In genomic region chr11:117814766-117815261, GRCh38 we compare ENCODE assay signal across 8 cellular contexts. TPM values are rescaled to one million over a fixed set of nuclear protein-coding genes. Genes with fewer than 3 reads are reported as not detected.
DNase-seq lines count a peak whose midpoint lies in the region; ATAC-seq, FAIRE-seq and TF ChIP-seq lines count a peak whose summit lies in the region.

No MANE protein-coding gene starts in this region.

- in situ Hi-C loops in GM12878 (cut with MboI): no loop called here

- H3K79me2 ChIP-seq in KMS-11 (ENCODE audit: insufficient read depth, low read depth) (no peaks in the 10 kb centered on the region), GM12878 (ENCODE audit: control insufficient read depth, insufficient read depth, low read length) (peaks cover 2% of the 10 kb centered on the region; the same call in 1 of the 2 replicates)

- H3K27me3 Mint-ChIP-seq in Calu3 (ENCODE audit: unreplicated experiment): peaks cover 7% of the 10 kb centered on the region
- H3K27me3 Mint-ChIP-seq in natural killer cell treated with Interleukin-12 subunit alpha and Interleukin-12 subunit beta and Interleukin-15 and Interleukin-18, amount 100 ng/mL, for 72 hours: peaks cover 5 to 29% of the 10 kb centered on the region in 2 donors

- 0% methylated on average over 14 of the region's 14 CpGs for WGBS in GM12878 (ENCODE audit: insufficient coverage, insufficient replicate concordance, low lambda C conversion rate, missing lambda C conversion rate)
- WGBS in thyroid gland, 2 donors: 8 to 15% methylated on average over 11 to 14 of the region's 14 CpGs

- TF ChIP-seq EP300 in GM12878 (IDR thresholded peaks at IDR 0.05; ENCODE audit: borderline replicate concordance in 1 of 2, control insufficient read depth in 1 of 2, low read depth in 2 of 2, low read length in 2 of 2): peak; percentile 90 to 95; a peak in 3 of 4 replicates

- no peak for TF ChIP-seq RAD21 in GM12878 (IDR thresholded peaks at IDR 0.05; ENCODE audit: insufficient read depth, low read depth, low read length)

- CTCF ChIA-PET in Calu3 (lab: Charles Lee) (interaction anchor here (1.1 to 2.1 kb wide), 4 partner anchors 7 to 389 kb away, joined by 4 to 8 read pairs (median 5); no protein-coding TSS in a partner anchor), GM12878 (lab: Yijun Ruan, JAX) (interaction anchor here (0.8 to 16.0 kb wide), 19 partner anchors 7 to 389 kb away, joined by 3 to 503 read pairs (median 6); partner anchors contain the start of gene FXYD2)

- H3K36me3 Mint-ChIP-seq in Calu3 (ENCODE audit: insufficient read depth, unreplicated experiment): peaks cover 19% of the 10 kb centered on the region
- no peaks in the 10 kb centered on the region for H3K36me3 Mint-ChIP-seq in natural killer cell treated with Interleukin-12 subunit alpha and Interleukin-12 subunit beta and Interleukin-15 and Interleukin-18, amount 100 ng/mL, for 72 hours

- no peak for TF ChIP-seq CTCF in Calu3 (IDR thresholded peaks at IDR 0.05; ENCODE audit: unreplicated experiment)
- no peak for TF ChIP-seq CTCF in KMS-11 (conservative IDR thresholded peaks at IDR 0.05; ENCODE audit: low read depth, low read length)
- no peak for TF ChIP-seq CTCF in GM12878 (IDR thresholded peaks at IDR 0.05 in 2 of 3, conservative IDR thresholded peaks at IDR 0.05 in 1 of 3; ENCODE audit: control insufficient read depth in 2 of 3, extremely low read depth in 1 of 3, insufficient read depth in 1 of 3, low read depth in 3 of 3, low read length in 3 of 3)
- no peak for TF ChIP-seq CTCF in thyroid gland (IDR thresholded peaks at IDR 0.05)

- RAD21 ChIA-PET in GM12878 (lab: Charles Lee; ENCODE audit: unreplicated experiment): interaction anchor here (0.8 to 22.6 kb wide), 27 partner anchors 8 to 634 kb away, joined by 3 to 393 read pairs (median 6); partner anchors contain the start of genes FXYD2, IL10RA and TMPRSS13

- SMC1A ChIA-PET in GM12878 (lab: Charles Lee; ENCODE audit: uncharacterized antibody, unreplicated experiment): interaction anchor here (0.5 to 11.7 kb wide), 26 partner anchors 10 to 389 kb away, joined by 3 to 318 read pairs (median 4); no protein-coding TSS in a partner anchor

- no peaks in the 10 kb centered on the region for H3K9me3 Mint-ChIP-seq in Calu3 (ENCODE audit: low read depth, unreplicated experiment)
- H3K9me3 Mint-ChIP-seq in natural killer cell treated with Interleukin-12 subunit alpha and Interleukin-12 subunit beta and Interleukin-15 and Interleukin-18, amount 100 ng/mL, for 72 hours: no peaks in the 10 kb centered on the region

- H4K20me1 ChIP-seq in KMS-11 (ENCODE audit: insufficient read depth) (no peaks in the 10 kb centered on the region), GM12878 (ENCODE audit: control insufficient read depth, insufficient read depth) (no peaks in the 10 kb centered on the region)

- FAIRE-seq in GM12878 (lab: Jason Lieb, UNC): peak; percentile 80

- peak; percentile 34 for ATAC-seq in GM21390 (IDR thresholded peaks at IDR 0.05; ENCODE audit: unreplicated experiment)
- ATAC-seq in GM12878: peak; percentile 57
- peak; percentile 58 to 66 for ATAC-seq in natural killer cell treated with Interleukin-12 subunit alpha and Interleukin-12 subunit beta and Interleukin-15 and Interleukin-18, amount 100 ng/mL, for 72 hours

- H3K27ac ChIP-seq in KMS-11 (peak overlapping the region; percentile 85), GM12878 (ENCODE audit: control insufficient read depth, insufficient read depth) (peak overlapping the region; percentile 87), thyroid gland (peak overlapping the region; percentile 68 to 89 (median 79))

- no peak overlapping the region for H3K4me3 ChIP-seq in KMS-11 (IDR thresholded peaks at IDR 0.05; ENCODE audit: insufficient read depth, low read depth, low read length)
- peak overlapping the region; percentile 34; the same call in 1 of the 2 replicates for H3K4me3 ChIP-seq in GM12878
- no peak overlapping the region for H3K4me3 ChIP-seq in thyroid gland (replicated peaks in 1 of 3)

- no peaks in the 10 kb centered on the region for H3K9me3 ChIP-seq in GM12878 (replicated peaks; ENCODE audit: control insufficient read depth, insufficient read depth, low read length)
- no peaks in the 10 kb centered on the region for H3K9me3 ChIP-seq in thyroid gland

- peak overlapping the region; percentile 34 for H3K4me3 Mint-ChIP-seq in Calu3 (ENCODE audit: low read depth, unreplicated experiment)
- H3K4me3 Mint-ChIP-seq in natural killer cell treated with Interleukin-12 subunit alpha and Interleukin-12 subunit beta and Interleukin-15 and Interleukin-18, amount 100 ng/mL, for 72 hours: peak overlapping the region; percentile 82

- H3K4me1 ChIP-seq in KMS-11 (ENCODE audit: low read depth, poor library complexity, severe bottlenecking) (peaks cover 45% of the 10 kb centered on the region), GM12878 (ENCODE audit: control insufficient read depth, insufficient read depth, low read length) (peaks cover 55% of the 10 kb centered on the region), thyroid gland (peaks cover 31 to 67% of the 10 kb centered on the region in 2 donors)

- DNase-seq in Calu3 (peak; percentile 79), UCSD-AML1 (lab: John Stamatoyannopoulos, UW; ENCODE audit: unreplicated experiment) (peak; percentile 76), GM12878 (ENCODE audit: low read depth, low spot score) (peak; percentile 96), thyroid gland (peak; percentile 96 to 99), GF-D8 (lab: John Stamatoyannopoulos, UW) (no peak)
- peak; percentile 83 for DNase-seq in natural killer cell treated with Interleukin-12 subunit alpha and Interleukin-12 subunit beta and Interleukin-15 and Interleukin-18, amount 100 ng/mL, for 72 hours (ENCODE audit: low spot score)

- H2AFZ ChIP-seq in KMS-11 (ENCODE audit: low read depth): peak overlapping the region; percentile 66
- peak overlapping the region; percentile 31 for H2AFZ ChIP-seq in GM12878 (ENCODE audit: control insufficient read depth, low read depth, low read length)

- BruUV-seq in Calu3 (replicated peaks; lab: Mats Ljungman, UMichigan) (no TSS peak), GM12878 (replicated peaks; lab: Mats Ljungman, UMichigan) (no TSS peak)

- H3K9ac ChIP-seq in KMS-11: peak overlapping the region; percentile 49
- H3K9ac ChIP-seq in GM12878 (ENCODE audit: control insufficient read depth, insufficient read depth, low read length): peak overlapping the region; percentile 66

- H3K4me2 ChIP-seq in KMS-11 (peak overlapping the region; percentile 38), GM12878 (ENCODE audit: control insufficient read depth, insufficient read depth) (peak overlapping the region; percentile 90)

- H3K36me3 ChIP-seq in KMS-11 (ENCODE audit: insufficient read depth) (no peaks in the 10 kb centered on the region), GM12878 (ENCODE audit: control insufficient read depth in 2 of 2, insufficient read depth in 2 of 2, low read length in 1 of 2) (no peaks in the 10 kb centered on the region), thyroid gland (no peaks in the 10 kb centered on the region)

- POLR2A ChIA-PET in GM12878 (lab: Charles Lee): interaction anchor here (0.5 to 2.1 kb wide), 15 partner anchors 10 to 635 kb away, joined by 3 to 14 read pairs (median 5); partner anchors contain the start of gene FXYD2

- H3K4me1 Mint-ChIP-seq in Calu3 (ENCODE audit: low read depth, unreplicated experiment): peaks cover 70% of the 10 kb centered on the region
- peaks cover 71 to 73% of the 10 kb centered on the region in 2 donors for H3K4me1 Mint-ChIP-seq in natural killer cell treated with Interleukin-12 subunit alpha and Interleukin-12 subunit beta and Interleukin-15 and Interleukin-18, amount 100 ng/mL, for 72 hours (ENCODE audit: low read depth in 2 of 2)

- H3K27me3 ChIP-seq in KMS-11 (ENCODE audit: insufficient read depth, low read depth): no peaks in the 10 kb centered on the region
- no peaks in the 10 kb centered on the region for H3K27me3 ChIP-seq in GM12878 (replicated peaks in 1 of 2; ENCODE audit: control insufficient read depth in 2 of 2, insufficient read depth in 2 of 2, low read length in 1 of 2)
- H3K27me3 ChIP-seq in thyroid gland: no peaks in the 10 kb centered on the region

- H3K27ac Mint-ChIP-seq in Calu3 (ENCODE audit: unreplicated experiment): peak overlapping the region; percentile 81
- H3K27ac Mint-ChIP-seq in natural killer cell treated with Interleukin-12 subunit alpha and Interleukin-12 subunit beta and Interleukin-15 and Interleukin-18, amount 100 ng/mL, for 72 hours: peak overlapping the region; percentile 70 to 95

- TF ChIP-seq POLR2A in GM12878 (IDR thresholded peaks at IDR 0.05; ENCODE audit: low read depth, low read length) (no peak), thyroid gland (IDR thresholded peaks at IDR 0.05) (no peak)

- intact Hi-C loops in Calu3 (cut with micrococcal nuclease; ENCODE audit: unreplicated experiment) (loop anchor here (5.0 kb wide), 1 partner anchor 388 kb away; no protein-coding TSS in a partner anchor), GM12878 (cut with micrococcal nuclease; ENCODE audit: unreplicated experiment) (loop anchor here (1.0 to 10.0 kb wide), 5 partner anchors 208 to 1890 kb away; partner anchors contain the start of genes KMT2A, PCSK7 and RNF214), thyroid gland (cut with DNase I) (loop anchor here (5.0 kb wide), 1 partner anchor 388 kb away; no protein-coding TSS in a partner anchor)

RNA-seq across cellular contexts. Expression of gene FXYD2, which starts 9.7 kb away (rescaled TPM):
- total RNA-seq in Calu3 (2022) (7.9 and 9.0 TPM in 2 replicates), GM12878 (2014; rRNA removed) (3.6 and 3.8 TPM in 2 replicates), GM12878 (2014; rRNA removed; fragmentation: Illumina TruSeq; extraction: Trizol) (1.2 and 1.5 TPM in 2 replicates), GM12878 (2021) (1.8 and 2.0 TPM in 2 replicates), thyroid gland (1 to 10 TPM in 3 of 4 donors, under 1 TPM in 1; 0.42 to 2.8 (median 1.5) TPM)
- 0.56 and 0.64 TPM in 2 replicates for total RNA-seq in GM12878 (2013; cell fraction: nucleolus; rRNA removed)
- polyA plus RNA-seq in GM12878 (2011; ENCODE audit: low read depth): 3.6 TPM
- polyA plus RNA-seq in GM12878 (2011; rRNA removed) (3.2 and 4.5 TPM in 2 replicates), GM12878 (2014; fragmentation: Illumina TruSeq; extraction: Trizol) (1.9 TPM in 1 of 2 replicates, not detected in the other), GM12878 (2014; fragmentation: Nextera tagmentation; extraction: Ambion mirVana) (1 to 10 TPM; 1.6 to 1.9 TPM), GM12878 (2014; rRNA removed) (2.0 and 2.9 TPM in 2 replicates), GM12878 (2016; fragmentation: Nextera tagmentation; extraction: Ambion mirVana) (1 to 10 TPM; 3.3 to 4.1 TPM)
- 9.8 TPM in 2 replicates for polyA plus RNA-seq in GM12878 (2011; cell fraction: cytosol; rRNA removed)
- 2.4 and 8.4 TPM in 2 replicates for polyA plus RNA-seq in GM12878 (2011; cell fraction: nucleus; rRNA removed)
- 4.5 and 6.7 TPM in 2 replicates for polyA plus RNA-seq in GM12878 (2012)
- polyA minus RNA-seq in GM12878 (2011; rRNA and poly(A)+ RNA removed): 2.9 and 5.7 TPM in 2 replicates
- not detected in 2 replicates for polyA minus RNA-seq in GM12878 (2011; cell fraction: cytosol; rRNA and poly(A)+ RNA removed)
- polyA minus RNA-seq in GM12878 (2011; cell fraction: nucleus; rRNA and poly(A)+ RNA removed): 1.5 and 1.9 TPM in 2 replicates
- total RNA-seq in natural killer cell treated with Interleukin-12 subunit alpha and Interleukin-12 subunit beta and Interleukin-15 and Interleukin-18, amount 100 ng/mL, for 72 hours: 1 to 10 TPM in 1 of 2 donors, under 1 TPM in 1; 0.14 to 1.5 TPM

RNA-seq across cellular contexts. Expression of gene DSCAML1, which starts 17.8 kb away (rescaled TPM):
- total RNA-seq in Calu3 (2022) (0.07 and 0.27 TPM in 2 replicates), GM12878 (2014; rRNA removed) (0.06 and 0.11 TPM in 2 replicates), GM12878 (2014; rRNA removed; fragmentation: Illumina TruSeq; extraction: Trizol) (0.05 and 0.09 TPM in 2 replicates), GM12878 (2021) (0.13 TPM in 2 replicates), thyroid gland (1 to 10 TPM in 2 of 4 donors, under 1 TPM in 2; 0.54 to 1.8 (median 0.99) TPM)
- total RNA-seq in GM12878 (2013; cell fraction: nucleolus; rRNA removed): 0.48 and 1.6 TPM in 2 replicates
- 0.03 TPM for polyA plus RNA-seq in GM12878 (2011; ENCODE audit: low read depth)
- polyA plus RNA-seq in GM12878 (2011; rRNA removed) (0.18 and 0.20 TPM in 2 replicates), GM12878 (2014; fragmentation: Illumina TruSeq; extraction: Trizol) (0.06 and 0.11 TPM in 2 replicates), GM12878 (2014; fragmentation: Nextera tagmentation; extraction: Ambion mirVana) (under 1 TPM in 1 of 2 experiments, not detected in 1; 0.03 TPM), GM12878 (2014; rRNA removed) (0.06 and 0.10 TPM in 2 replicates), GM12878 (2016; fragmentation: Nextera tagmentation; extraction: Ambion mirVana) (under 1 TPM; 0.03 TPM)
- polyA plus RNA-seq in GM12878 (2011; cell fraction: cytosol; rRNA removed): 0.39 and 0.47 TPM in 2 replicates
- polyA plus RNA-seq in GM12878 (2011; cell fraction: nucleus; rRNA removed): 1.5 TPM in 2 replicates
- polyA plus RNA-seq in GM12878 (2012): 0.15 and 0.39 TPM in 2 replicates
- 0.26 and 0.80 TPM in 2 replicates for polyA minus RNA-seq in GM12878 (2011; rRNA and poly(A)+ RNA removed)
- 0.27 TPM in 1 of 2 replicates, not detected in the other for polyA minus RNA-seq in GM12878 (2011; cell fraction: cytosol; rRNA and poly(A)+ RNA removed)
- polyA minus RNA-seq in GM12878 (2011; cell fraction: nucleus; rRNA and poly(A)+ RNA removed): 2.3 and 3.7 TPM in 2 replicates
- under 1 TPM in 1 of 2 donors, not detected in 1; 0.08 TPM for total RNA-seq in natural killer cell treated with Interleukin-12 subunit alpha and Interleukin-12 subunit beta and Interleukin-15 and Interleukin-18, amount 100 ng/mL, for 72 hours
